ENCODE assay signal across 26 cellular contexts in genomic region chr9:97053717-97054116, GRCh38. TPM values are rescaled to one million over a fixed set of nuclear protein-coding genes. Genes with fewer than 3 reads are reported as not detected.
A peak's percentile ranks its signal among the peaks of the same experiment; 100 is the strongest.
DNase-seq lines count a peak whose midpoint lies in the region; ATAC-seq, FAIRE-seq and TF ChIP-seq lines count a peak whose summit lies in the region.
"Had no signal": no experiment of that assay in that cellular context is flagged by ENCODE, and none has a peak within 500 bp of the region (broad histone marks: within the 10 kb centered on the region; RNA-seq: fewer than 3 reads in every experiment).

No MANE protein-coding gene starts in this region.

- H4K20me1 ChIP-seq in H9 (ENCODE audit: control insufficient read depth, insufficient read depth, insufficient read length) (no peaks in the 10 kb centered on the region), HepG2 (ENCODE audit: insufficient read depth, low read length) (no peaks in the 10 kb centered on the region)
- H4K20me1 ChIP-seq: BLaER1 had no signal

- H3K23ac ChIP-seq in H9 (ENCODE audit: insufficient read length, low read depth, low read length) (no peak overlapping the region), trophoblast cell (ENCODE audit: low read length) (peak overlapping the region; percentile 67)

- TF ChIP-seq POLR2A in HepG2 (IDR thresholded peaks at IDR 0.05; ENCODE audit: insufficient read depth in 1 of 2, low read depth in 2 of 2, low read length in 2 of 2), result no peak

- peaks cover 7 to 10% of the 10 kb centered on the region in 2 experiments; a peak in 4 of 5 replicates for H3K9me3 Mint-ChIP-seq in H9
- H3K9me3 Mint-ChIP-seq: CD4-positive, CD25-positive, alpha-beta regulatory T cell had no signal

- H3K27ac ChIP-seq in H9 (ENCODE audit: insufficient read length, low read depth, low read length) (no peak overlapping the region), HUES64 (ENCODE audit: low read depth, low read length) (peak overlapping the region; percentile 94; the same call in 1 of the 2 replicates), iPS-18a (ENCODE audit: low read length) (peak overlapping the region; percentile 2), trophoblast cell (ENCODE audit: low read depth, low read length) (no peak overlapping the region), HepG2 (ENCODE audit: extremely low read length, insufficient read depth, low read length) (no peak overlapping the region)
- H3K27ac ChIP-seq: BLaER1 had no signal

- H4K91ac ChIP-seq in H9 (ENCODE audit: insufficient read length, low read depth, low read length) (no peak overlapping the region), trophoblast cell (ENCODE audit: low read depth, low read length) (no peak overlapping the region)

- H3K4ac ChIP-seq in H9 (ENCODE audit: low read depth, low read length), result no peak overlapping the region
- no peak overlapping the region for H3K4ac ChIP-seq in trophoblast cell (ENCODE audit: low read depth, low read length)

- H3K4me3 Mint-ChIP-seq in H9, result no peak overlapping the region; a peak in 1 of 5 replicates
- H3K4me3 Mint-ChIP-seq: CD4-positive, CD25-positive, alpha-beta regulatory T cell had no signal

- H3K9me3 ChIP-seq in H9 (ENCODE audit: control insufficient read depth, low read depth, low read length) (no peaks in the 10 kb centered on the region), HUES64 (ENCODE audit: insufficient read depth, low read depth, low read length) (no peaks in the 10 kb centered on the region), iPS-18a (ENCODE audit: control insufficient read depth, low read depth, low read length) (no peaks in the 10 kb centered on the region), trophoblast cell (ENCODE audit: insufficient read depth, low read depth, low read length) (no peaks in the 10 kb centered on the region), HepG2 (ENCODE audit: low read length) (no peaks in the 10 kb centered on the region)
- H3K9me3 ChIP-seq: BLaER1, SK-N-SH had no signal

- no peak overlapping the region for H3K56ac ChIP-seq in H9 (ENCODE audit: insufficient read length, low read depth, low read length)

- H3K9ac ChIP-seq in H9 (ENCODE audit: extremely low read depth, insufficient read length, low read length) (no peak overlapping the region), HUES64 (ENCODE audit: low read depth, low read length) (peak overlapping the region; percentile 4; the same call in 1 of the 2 replicates), iPS-18a (ENCODE audit: low read length) (no peak overlapping the region), trophoblast cell (ENCODE audit: low read length) (no peak overlapping the region), HepG2 (ENCODE audit: insufficient read depth, low read depth, low read length) (no peak overlapping the region)
- H3K9ac ChIP-seq: BLaER1, SK-N-SH had no signal

- FAIRE-seq in HepG2 (lab: Jason Lieb, UNC), result no peak
- FAIRE-seq: A204.1, GM12878, RCC 7860 had no signal

- H3T11ph ChIP-seq in H9 (ENCODE audit: low read length), result no peak overlapping the region

- TF ChIP-seq CTCF in H9 (conservative IDR thresholded peaks at IDR 0.05) (no peak), HepG2 (CRISPR knock-in tag; IDR thresholded peaks at IDR 0.05) (no peak), GM20000 (IDR thresholded peaks at IDR 0.05; ENCODE audit: extremely low read depth, missing control alignments) (no peak)

- H2AK5ac ChIP-seq in H9 (ENCODE audit: insufficient read length, low read length) (no peak overlapping the region), trophoblast cell (ENCODE audit: low read length) (no peak overlapping the region)

- peaks cover 48 to 52% of the 10 kb centered on the region in 2 experiments for H3K4me1 Mint-ChIP-seq in H9
- H3K4me1 Mint-ChIP-seq: CD4-positive, CD25-positive, alpha-beta regulatory T cell had no signal

- intact Hi-C loops in HepG2 (cut with micrococcal nuclease; ENCODE audit: unreplicated experiment), result no loop called here

- H3K14ac ChIP-seq in H9 (ENCODE audit: insufficient read depth, low read length), result no peak overlapping the region; the same call in 1 of the 2 replicates
- H3K14ac ChIP-seq in trophoblast cell (ENCODE audit: low read length), result no peak overlapping the region

- POLR2A ChIA-PET in HepG2 (lab: Yijun Ruan, JAX), result no interaction called here

- WGBS in H9 (ENCODE audit: extremely low coverage, insufficient read length, low lambda C conversion rate), result no CpG with 5 or more reads among the region's 3 CpGs
- 53% methylated on average over 3 of the region's 3 CpGs for WGBS in HUES64
- WGBS in trophoblast cell (ENCODE audit: extremely low coverage, insufficient coverage, insufficient read length), result no CpG with 5 or more reads among the region's 3 CpGs
- 7% methylated on average over 3 of the region's 3 CpGs for WGBS in HepG2 (ENCODE audit: low lambda C conversion rate)

- peaks cover 4 to 10% (median 5%) of the 10 kb centered on the region in 3 experiments; a peak in 6 of 7 replicates for H3K36me3 Mint-ChIP-seq in H9 (ENCODE audit: insufficient read depth in 1 of 3, low read depth in 3 of 3)
- H3K36me3 Mint-ChIP-seq: CD4-positive, CD25-positive, alpha-beta regulatory T cell had no signal

- H3K23me2 ChIP-seq in H9 (ENCODE audit: insufficient read length, low read depth, low read length, poor library complexity, severe bottlenecking), result no peaks in the 10 kb centered on the region

- H3K4me3 ChIP-seq in HUES64 (ENCODE audit: low read length) (no peak overlapping the region), iPS-18a (ENCODE audit: low read length) (no peak overlapping the region), trophoblast cell (ENCODE audit: low read depth, low read length) (no peak overlapping the region), HepG2 (replicated peaks in 1 of 3; ENCODE audit: insufficient read depth in 1 of 3, low read depth in 2 of 3, low read length in 3 of 3) (no peak overlapping the region)
- H3K4me3 ChIP-seq: BLaER1, GM12878 had no signal

- H3K4me1 ChIP-seq in H9 (ENCODE audit: insufficient read depth, low read length) (peaks cover 12% of the 10 kb centered on the region), HUES64 (ENCODE audit: insufficient read depth, low read length) (peaks cover 28% of the 10 kb centered on the region), iPS-18a (ENCODE audit: control insufficient read depth, low read depth, low read length) (peaks cover 38% of the 10 kb centered on the region), trophoblast cell (ENCODE audit: control insufficient read depth in 1 of 2, insufficient read depth in 2 of 2, low read length in 2 of 2) (peaks cover 0 to 10% of the 10 kb centered on the region in 2 experiments), HepG2 (ENCODE audit: insufficient read depth, low read length) (no peaks in the 10 kb centered on the region)
- H3K4me1 ChIP-seq: BLaER1 had no signal

- ATAC-seq in HepG2, result no peak
- ATAC-seq: GM12878 had no signal

- TF ChIP-seq EP300 in HepG2 (IDR thresholded peaks at IDR 0.05; ENCODE audit: low read depth in 2 of 2, low read length in 2 of 2), result no peak
- no peak for TF ChIP-seq EP300 in HepG2 (CRISPR knock-in tag; IDR thresholded peaks at IDR 0.05; ENCODE audit: borderline replicate concordance)

- H4K8ac ChIP-seq in H9 (replicated peaks; ENCODE audit: insufficient read length, low read depth, low read length) (no peak overlapping the region), trophoblast cell (ENCODE audit: low read depth, low read length) (no peak overlapping the region)

- H4K5ac ChIP-seq in H9 (ENCODE audit: insufficient read length, low read depth, low read length), result no peak overlapping the region

- no peak overlapping the region for H4K12ac ChIP-seq in trophoblast cell (ENCODE audit: low read depth, low read length)

- H3K27me3 ChIP-seq in H9 (ENCODE audit: insufficient read depth, low read length) (no peaks in the 10 kb centered on the region), HUES64 (ENCODE audit: insufficient read depth, low read length) (no peaks in the 10 kb centered on the region), iPS-18a (ENCODE audit: control insufficient read depth, insufficient read depth, low read length) (no peaks in the 10 kb centered on the region), trophoblast cell (ENCODE audit: insufficient read depth, low read length) (no peaks in the 10 kb centered on the region), HepG2 (ENCODE audit: control insufficient read depth in 1 of 2, insufficient read depth in 2 of 2, low read length in 2 of 2) (no peaks in the 10 kb centered on the region)
- H3K27me3 ChIP-seq: BLaER1 had no signal

- H3K36me3 ChIP-seq in HUES64 (ENCODE audit: insufficient read depth, low read length) (no peaks in the 10 kb centered on the region), iPS-18a (ENCODE audit: control insufficient read depth, low read depth, low read length) (no peaks in the 10 kb centered on the region), trophoblast cell (ENCODE audit: control insufficient read depth in 1 of 2, insufficient read depth in 2 of 2, low read length in 2 of 2) (no peaks in the 10 kb centered on the region), HepG2 (replicated peaks in 1 of 2; ENCODE audit: control insufficient read depth in 1 of 2, insufficient read depth in 2 of 2, low read length in 2 of 2) (no peaks in the 10 kb centered on the region)
- H3K36me3 ChIP-seq: BLaER1 had no signal

- CTCF ChIA-PET in HepG2 (lab: Yijun Ruan, JAX; ENCODE audit: low intra/inter-chr PET ratio, low total read pairs), result no interaction called here

- H2BK5ac ChIP-seq in H9 (ENCODE audit: insufficient read length, low read length) (no peak overlapping the region), trophoblast cell (ENCODE audit: low read depth, low read length, poor library complexity) (no peak overlapping the region)

- no peaks in the 10 kb centered on the region for H3K79me2 ChIP-seq in H9 (ENCODE audit: insufficient read depth, low read length)
- no peaks in the 10 kb centered on the region for H3K79me2 ChIP-seq in trophoblast cell (ENCODE audit: control insufficient read depth, insufficient read depth, low read length, poor library complexity)
- no peaks in the 10 kb centered on the region for H3K79me2 ChIP-seq in HepG2 (ENCODE audit: insufficient read depth, low read length)

- no peak for DNase-seq in H9
- DNase-seq in trophoblast cell, result no peak
- DNase-seq in HepG2 (ENCODE audit: low spot score), result no peak
- no peak for DNase-seq in GM20000 (ENCODE audit: low spot score)
- no peak for DNase-seq in UCSD-AML1 (lab: John Stamatoyannopoulos, UW; ENCODE audit: unreplicated experiment)
- DNase-seq: CD4-positive, CD25-positive, alpha-beta regulatory T cell; COR-L47; EL; GDM1; Kasumi-1; MV-4-11; NCI-H1105; NCI-H1436 treated with DMSO at 0.1 percent for 48 hours; NCI-H1930; NCI-H2107; NCI-H524 treated with DMSO at 0.1 percent for 48 hours; NCI-H774; SIG-M5; SK-N-SH; SW 1271 had no signal

- H2BK12ac ChIP-seq in H9 (ENCODE audit: insufficient read length, low read depth, low read length) (no peak overlapping the region), trophoblast cell (ENCODE audit: low read length) (no peak overlapping the region)

- no peak overlapping the region for H2BK20ac ChIP-seq in H9 (ENCODE audit: low read depth, low read length, poor library complexity, severe bottlenecking)

- no peak overlapping the region; the same call in 1 of the 2 replicates for H2BK15ac ChIP-seq in H9 (ENCODE audit: low read depth, low read length)

- H2AFZ ChIP-seq in H9 (ENCODE audit: low read length), result no peak overlapping the region
- H2AFZ ChIP-seq in trophoblast cell (ENCODE audit: insufficient read depth, low read length, poor library complexity), result no peak overlapping the region
- H2AFZ ChIP-seq in HepG2 (ENCODE audit: low read length), result no peak overlapping the region

- TF ChIP-seq RAD21 in HepG2 (CRISPR knock-in tag; IDR thresholded peaks at IDR 0.05), result no peak

- H2BK120ac ChIP-seq in H9 (ENCODE audit: low read depth, low read length, poor library complexity, severe bottlenecking) (no peak overlapping the region), trophoblast cell (ENCODE audit: insufficient read depth, low read length, poor library complexity) (no peak overlapping the region)

- H3K79me1 ChIP-seq in H9 (ENCODE audit: insufficient read depth, low read depth, low read length, poor library complexity, severe bottlenecking) (no peaks in the 10 kb centered on the region), trophoblast cell (ENCODE audit: low read length) (no peaks in the 10 kb centered on the region)

- H3K18ac ChIP-seq in H9 (ENCODE audit: insufficient read length, low read depth, low read length), result no peak overlapping the region
- H3K18ac ChIP-seq in trophoblast cell (ENCODE audit: low read length), result no peak overlapping the region

- no peaks in the 10 kb centered on the region; the same call in 1 of the 2 replicates for H3K27me3 Mint-ChIP-seq in H9 (ENCODE audit: low read depth)

- H3K4me2 ChIP-seq in H9 (ENCODE audit: insufficient read depth, insufficient read length, low read length), result peak overlapping the region; percentile 2
- H3K4me2 ChIP-seq in trophoblast cell (ENCODE audit: low read length), result no peak overlapping the region
- H3K4me2 ChIP-seq in HepG2 (ENCODE audit: low read depth, low read length), result no peak overlapping the region
- H3K4me2 ChIP-seq: BLaER1, SK-N-SH had no signal

- in situ Hi-C loops in HepG2 (cut with HindIII; ENCODE audit: extremely low pct_ligation_motif_present, low pct_unique_long_range_greater_than_20kb), result no loop called here

- BruUV-seq in HepG2 (replicated peaks; lab: Mats Ljungman, UMichigan), result no TSS peak

- peak overlapping the region; percentile 90 to 99 (median 97) for H3K27ac Mint-ChIP-seq in H9
- H3K27ac Mint-ChIP-seq: CD4-positive, CD25-positive, alpha-beta regulatory T cell had no signal

RNA-seq across cellular contexts. Expression of gene CTSV, which starts 14.8 kb away (rescaled TPM):
- total RNA-seq in H9 (2021), result 82.2 and 85.5 TPM in 2 replicates
- polyA plus RNA-seq in HUES64 (2013, experiment 1 of 2), result 59.2 TPM
- 52.2 TPM for polyA plus RNA-seq in HUES64 (2013, experiment 2 of 2)
- 156 and 159 TPM in 2 replicates for polyA plus RNA-seq in trophoblast cell (2013)
- 6.0 and 12.6 TPM in 2 replicates for total RNA-seq in HepG2 (2016; rRNA removed; fragmentation: Illumina TruSeq; extraction: Trizol)
- total RNA-seq in HepG2 (2016; cell fraction: cytosol; rRNA removed; fragmentation: Illumina TruSeq; extraction: Trizol; ENCODE audit: low read depth), result 0.40 and 0.53 TPM in 2 replicates
- total RNA-seq in HepG2 (2016; cell fraction: insoluble cytoplasmic fraction; rRNA removed; fragmentation: Illumina TruSeq; extraction: Trizol), result 6.6 and 11.8 TPM in 2 replicates
- 0.93 TPM in 2 replicates for total RNA-seq in HepG2 (2016; cell fraction: membrane; rRNA removed; fragmentation: Illumina TruSeq; extraction: Trizol)
- total RNA-seq in HepG2 (2016; cell fraction: nucleus; rRNA removed; fragmentation: Illumina TruSeq; extraction: Trizol), result 8.5 and 12.1 TPM in 2 replicates
- polyA plus RNA-seq in HepG2 (2011; rRNA removed), result 8.4 and 10.6 TPM in 2 replicates
- polyA plus RNA-seq in HepG2 (2011; cell fraction: cytosol; rRNA removed), result 8.2 and 8.3 TPM in 2 replicates
- 2.3 and 2.5 TPM in 2 replicates for polyA plus RNA-seq in HepG2 (2011; cell fraction: nucleus; rRNA removed)
- polyA plus RNA-seq in HepG2 (2012), result 5.7 and 9.4 TPM in 2 replicates
- 0.69 and 0.97 TPM in 2 replicates for polyA plus RNA-seq in HepG2 (2016; cell fraction: cytosol; fragmentation: Illumina TruSeq; extraction: Trizol; ENCODE audit: low read depth)
- polyA plus RNA-seq in HepG2 (2016; cell fraction: insoluble cytoplasmic fraction; fragmentation: Illumina TruSeq; extraction: Trizol; ENCODE audit: low read depth), result 6.0 and 6.1 TPM in 2 replicates
- 0.70 and 1.0 TPM in 2 replicates for polyA plus RNA-seq in HepG2 (2016; cell fraction: membrane; fragmentation: Illumina TruSeq; extraction: Trizol; ENCODE audit: low read depth)
- 15.3 and 18.0 TPM in 2 replicates for polyA plus RNA-seq in HepG2 (2016; cell fraction: nucleus; fragmentation: Illumina TruSeq; extraction: Trizol; ENCODE audit: insufficient read depth, low read depth)
- 0.56 and 3.1 TPM in 2 replicates for polyA minus RNA-seq in HepG2 (2011; rRNA and poly(A)+ RNA removed; ENCODE audit: low replicate concordance)
- polyA minus RNA-seq in HepG2 (2011; cell fraction: cytosol; rRNA and poly(A)+ RNA removed), result 1.2 and 2.9 TPM in 2 replicates
- polyA minus RNA-seq in HepG2 (2011; cell fraction: nucleus; rRNA and poly(A)+ RNA removed), result 1.2 and 1.4 TPM in 2 replicates

Comparison
In these comparisons a context has a peak if more than half of its experiments do, and no peak if none do; other contexts are left out.
1. H3K27ac ChIP-seq: peak in HUES64 (single experiment) and iPS-18a (single experiment); none in H9 (single experiment), trophoblast cell (single experiment) and HepG2 (single experiment).